1 cellular context compared by ENCODE assay signal in genomic region chr11:18384157-18384641, GRCh38.
TF ChIP-seq lines count a peak whose summit lies in the region.

No MANE protein-coding gene starts in this region.

TF ChIP-seq in GM12878, 131 proteins besides CTCF, POLR2A, EP300 and RAD21 (continues in another document):
- TF ChIP-seq NFIC (IDR thresholded peaks at IDR 0.05; ENCODE audit: low read depth, low read length) (peak; percentile 14), BHLHE40 (IDR thresholded peaks at IDR 0.05; ENCODE audit: borderline replicate concordance in 1 of 2, low read depth in 2 of 2, low read length in 1 of 2) (no peak; a peak in 1 of 4 replicates), ZNF687 (IDR thresholded peaks at IDR 0.05) (peak; percentile 13; the same call in 1 of the 2 replicates), LARP7 (IDR thresholded peaks at IDR 0.05) (no peak), DPF2 (IDR thresholded peaks at IDR 0.05) (no peak), MTA2 (IDR thresholded peaks at IDR 0.05; ENCODE audit: low read depth) (no peak), ELK1 (IDR thresholded peaks at IDR 0.05; ENCODE audit: low read depth, low read length) (no peak), RAD51 (IDR thresholded peaks at IDR 0.05) (no peak), SIX5 (IDR thresholded peaks at IDR 0.05; ENCODE audit: low read depth, low read length, severe bottlenecking) (no peak), ZBTB33 (IDR thresholded peaks at IDR 0.05) (no peak), TBL1XR1 (IDR thresholded peaks at IDR 0.05; ENCODE audit: low read depth, low read length) (no peak), ATF2 (IDR thresholded peaks at IDR 0.05; ENCODE audit: low read length) (no peak; the same call in 1 of the 2 replicates), MAX (IDR thresholded peaks at IDR 0.05; ENCODE audit: low read depth, low read length) (no peak), MYB (IDR thresholded peaks at IDR 0.05; ENCODE audit: borderline replicate concordance, low read depth, low read length) (no peak), POLR2AphosphoS2 (IDR thresholded peaks at IDR 0.05; ENCODE audit: low read depth, low read length) (no peak; the same call in 1 of the 2 replicates), ZNF384 (IDR thresholded peaks at IDR 0.05; ENCODE audit: borderline replicate concordance, low read depth, low read length) (no peak), HCFC1 (IDR thresholded peaks at IDR 0.05; ENCODE audit: low read length) (no peak), MEF2A (IDR thresholded peaks at IDR 0.05; ENCODE audit: insufficient read depth, low read depth, low read length) (no peak)
- TF ChIP-seq, protein P1, sequence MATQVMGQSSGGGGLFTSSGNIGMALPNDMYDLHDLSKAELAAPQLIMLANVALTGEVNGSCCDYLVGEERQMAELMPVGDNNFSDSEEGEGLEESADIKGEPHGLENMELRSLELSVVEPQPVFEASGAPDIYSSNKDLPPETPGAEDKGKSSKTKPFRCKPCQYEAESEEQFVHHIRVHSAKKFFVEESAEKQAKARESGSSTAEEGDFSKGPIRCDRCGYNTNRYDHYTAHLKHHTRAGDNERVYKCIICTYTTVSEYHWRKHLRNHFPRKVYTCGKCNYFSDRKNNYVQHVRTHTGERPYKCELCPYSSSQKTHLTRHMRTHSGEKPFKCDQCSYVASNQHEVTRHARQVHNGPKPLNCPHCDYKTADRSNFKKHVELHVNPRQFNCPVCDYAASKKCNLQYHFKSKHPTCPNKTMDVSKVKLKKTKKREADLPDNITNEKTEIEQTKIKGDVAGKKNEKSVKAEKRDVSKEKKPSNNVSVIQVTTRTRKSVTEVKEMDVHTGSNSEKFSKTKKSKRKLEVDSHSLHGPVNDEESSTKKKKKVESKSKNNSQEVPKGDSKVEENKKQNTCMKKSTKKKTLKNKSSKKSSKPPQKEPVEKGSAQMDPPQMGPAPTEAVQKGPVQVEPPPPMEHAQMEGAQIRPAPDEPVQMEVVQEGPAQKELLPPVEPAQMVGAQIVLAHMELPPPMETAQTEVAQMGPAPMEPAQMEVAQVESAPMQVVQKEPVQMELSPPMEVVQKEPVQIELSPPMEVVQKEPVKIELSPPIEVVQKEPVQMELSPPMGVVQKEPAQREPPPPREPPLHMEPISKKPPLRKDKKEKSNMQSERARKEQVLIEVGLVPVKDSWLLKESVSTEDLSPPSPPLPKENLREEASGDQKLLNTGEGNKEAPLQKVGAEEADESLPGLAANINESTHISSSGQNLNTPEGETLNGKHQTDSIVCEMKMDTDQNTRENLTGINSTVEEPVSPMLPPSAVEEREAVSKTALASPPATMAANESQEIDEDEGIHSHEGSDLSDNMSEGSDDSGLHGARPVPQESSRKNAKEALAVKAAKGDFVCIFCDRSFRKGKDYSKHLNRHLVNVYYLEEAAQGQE (IDR thresholded peaks at IDR 0.05; ENCODE audit: low read depth, low read length): no peak
- TF ChIP-seq, protein P2, sequence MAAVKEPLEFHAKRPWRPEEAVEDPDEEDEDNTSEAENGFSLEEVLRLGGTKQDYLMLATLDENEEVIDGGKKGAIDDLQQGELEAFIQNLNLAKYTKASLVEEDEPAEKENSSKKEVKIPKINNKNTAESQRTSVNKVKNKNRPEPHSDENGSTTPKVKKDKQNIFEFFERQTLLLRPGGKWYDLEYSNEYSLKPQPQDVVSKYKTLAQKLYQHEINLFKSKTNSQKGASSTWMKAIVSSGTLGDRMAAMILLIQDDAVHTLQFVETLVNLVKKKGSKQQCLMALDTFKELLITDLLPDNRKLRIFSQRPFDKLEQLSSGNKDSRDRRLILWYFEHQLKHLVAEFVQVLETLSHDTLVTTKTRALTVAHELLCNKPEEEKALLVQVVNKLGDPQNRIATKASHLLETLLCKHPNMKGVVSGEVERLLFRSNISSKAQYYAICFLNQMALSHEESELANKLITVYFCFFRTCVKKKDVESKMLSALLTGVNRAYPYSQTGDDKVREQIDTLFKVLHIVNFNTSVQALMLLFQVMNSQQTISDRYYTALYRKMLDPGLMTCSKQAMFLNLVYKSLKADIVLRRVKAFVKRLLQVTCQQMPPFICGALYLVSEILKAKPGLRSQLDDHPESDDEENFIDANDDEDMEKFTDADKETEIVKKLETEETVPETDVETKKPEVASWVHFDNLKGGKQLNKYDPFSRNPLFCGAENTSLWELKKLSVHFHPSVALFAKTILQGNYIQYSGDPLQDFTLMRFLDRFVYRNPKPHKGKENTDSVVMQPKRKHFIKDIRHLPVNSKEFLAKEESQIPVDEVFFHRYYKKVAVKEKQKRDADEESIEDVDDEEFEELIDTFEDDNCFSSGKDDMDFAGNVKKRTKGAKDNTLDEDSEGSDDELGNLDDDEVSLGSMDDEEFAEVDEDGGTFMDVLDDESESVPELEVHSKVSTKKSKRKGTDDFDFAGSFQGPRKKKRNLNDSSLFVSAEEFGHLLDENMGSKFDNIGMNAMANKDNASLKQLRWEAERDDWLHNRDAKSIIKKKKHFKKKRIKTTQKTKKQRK (IDR thresholded peaks at IDR 0.05; ENCODE audit: low read depth, low read length): no peak
- TF ChIP-seq, protein P3, sequence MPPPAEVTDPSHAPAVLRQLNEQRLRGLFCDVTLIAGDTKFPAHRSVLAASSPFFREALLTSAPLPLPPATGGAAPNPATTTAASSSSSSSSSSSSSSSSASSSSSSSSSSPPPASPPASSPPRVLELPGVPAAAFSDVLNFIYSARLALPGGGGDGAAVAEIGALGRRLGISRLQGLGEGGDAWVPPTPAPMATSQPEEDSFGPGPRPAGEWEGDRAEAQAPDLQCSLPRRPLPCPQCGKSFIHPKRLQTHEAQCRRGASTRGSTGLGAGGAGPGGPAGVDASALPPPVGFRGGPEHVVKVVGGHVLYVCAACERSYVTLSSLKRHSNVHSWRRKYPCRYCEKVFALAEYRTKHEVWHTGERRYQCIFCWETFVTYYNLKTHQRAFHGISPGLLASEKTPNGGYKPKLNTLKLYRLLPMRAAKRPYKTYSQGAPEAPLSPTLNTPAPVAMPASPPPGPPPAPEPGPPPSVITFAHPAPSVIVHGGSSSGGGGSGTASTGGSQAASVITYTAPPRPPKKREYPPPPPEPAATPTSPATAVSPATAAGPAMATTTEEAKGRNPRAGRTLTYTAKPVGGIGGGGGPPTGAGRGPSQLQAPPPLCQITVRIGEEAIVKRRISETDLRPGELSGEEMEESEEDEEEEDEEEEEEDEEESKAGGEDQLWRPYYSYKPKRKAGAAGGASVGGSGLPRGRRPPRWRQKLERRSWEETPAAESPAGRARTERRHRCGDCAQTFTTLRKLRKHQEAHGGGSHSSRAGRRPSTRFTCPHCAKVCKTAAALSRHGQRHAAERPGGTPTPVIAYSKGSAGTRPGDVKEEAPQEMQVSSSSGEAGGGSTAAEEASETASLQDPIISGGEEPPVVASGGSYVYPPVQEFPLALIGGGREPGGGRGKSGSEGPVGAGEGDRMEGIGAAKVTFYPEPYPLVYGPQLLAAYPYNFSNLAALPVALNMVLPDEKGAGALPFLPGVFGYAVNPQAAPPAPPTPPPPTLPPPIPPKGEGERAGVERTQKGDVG (CRISPR knock-in tag; IDR thresholded peaks at IDR 0.05): no peak
- TF ChIP-seq, protein P4, sequence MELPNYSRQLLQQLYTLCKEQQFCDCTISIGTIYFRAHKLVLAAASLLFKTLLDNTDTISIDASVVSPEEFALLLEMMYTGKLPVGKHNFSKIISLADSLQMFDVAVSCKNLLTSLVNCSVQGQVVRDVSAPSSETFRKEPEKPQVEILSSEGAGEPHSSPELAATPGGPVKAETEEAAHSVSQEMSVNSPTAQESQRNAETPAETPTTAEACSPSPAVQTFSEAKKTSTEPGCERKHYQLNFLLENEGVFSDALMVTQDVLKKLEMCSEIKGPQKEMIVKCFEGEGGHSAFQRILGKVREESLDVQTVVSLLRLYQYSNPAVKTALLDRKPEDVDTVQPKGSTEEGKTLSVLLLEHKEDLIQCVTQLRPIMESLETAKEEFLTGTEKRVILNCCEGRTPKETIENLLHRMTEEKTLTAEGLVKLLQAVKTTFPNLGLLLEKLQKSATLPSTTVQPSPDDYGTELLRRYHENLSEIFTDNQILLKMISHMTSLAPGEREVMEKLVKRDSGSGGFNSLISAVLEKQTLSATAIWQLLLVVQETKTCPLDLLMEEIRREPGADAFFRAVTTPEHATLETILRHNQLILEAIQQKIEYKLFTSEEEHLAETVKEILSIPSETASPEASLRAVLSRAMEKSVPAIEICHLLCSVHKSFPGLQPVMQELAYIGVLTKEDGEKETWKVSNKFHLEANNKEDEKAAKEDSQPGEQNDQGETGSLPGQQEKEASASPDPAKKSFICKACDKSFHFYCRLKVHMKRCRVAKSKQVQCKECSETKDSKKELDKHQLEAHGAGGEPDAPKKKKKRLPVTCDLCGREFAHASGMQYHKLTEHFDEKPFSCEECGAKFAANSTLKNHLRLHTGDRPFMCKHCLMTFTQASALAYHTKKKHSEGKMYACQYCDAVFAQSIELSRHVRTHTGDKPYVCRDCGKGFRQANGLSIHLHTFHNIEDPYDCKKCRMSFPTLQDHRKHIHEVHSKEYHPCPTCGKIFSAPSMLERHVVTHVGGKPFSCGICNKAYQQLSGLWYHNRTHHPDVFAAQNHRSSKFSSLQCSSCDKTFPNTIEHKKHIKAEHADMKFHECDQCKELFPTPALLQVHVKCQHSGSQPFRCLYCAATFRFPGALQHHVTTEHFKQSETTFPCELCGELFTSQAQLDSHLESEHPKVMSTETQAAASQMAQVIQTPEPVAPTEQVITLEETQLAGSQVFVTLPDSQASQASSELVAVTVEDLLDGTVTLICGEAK (IDR thresholded peaks at IDR 0.05; ENCODE audit: borderline replicate concordance): 0 out of 2 replicates have a peak, but pooled peaks have one; percentile 32
